ENCODE assay signal across 8 cellular contexts in genomic region chr3:50089603-50089945, GRCh38. TPM values are rescaled to one million over a fixed set of nuclear protein-coding genes. Genes with fewer than 3 reads are reported as not detected.
A peak's percentile ranks its signal among the peaks of the same experiment; 100 is the strongest.
DNase-seq lines count a peak whose midpoint lies in the region; ATAC-seq and TF ChIP-seq lines count a peak whose summit lies in the region.

No MANE protein-coding gene starts in this region.

- peaks cover 42% of the 10 kb centered on the region for H3K36me3 Mint-ChIP-seq in endodermal cell (ENCODE audit: low read depth)
- H3K36me3 Mint-ChIP-seq in naive thymus-derived CD4-positive, alpha-beta T cell: peaks cover 7 to 26% (median 23%) of the 10 kb centered on the region in 5 donors

- peaks cover 3% of the 10 kb centered on the region for H3K27me3 Mint-ChIP-seq in endodermal cell (ENCODE audit: insufficient read depth)
- H3K27me3 Mint-ChIP-seq in naive thymus-derived CD4-positive, alpha-beta T cell: no peaks in the 10 kb centered on the region

- no peaks in the 10 kb centered on the region for H3K9me2 ChIP-seq in PC-3 (replicated peaks; ENCODE audit: low read length)

- CTCF ChIA-PET in PC-3 (lab: Charles Lee): no interaction called here
- CTCF ChIA-PET in naive thymus-derived CD4-positive, alpha-beta T cell (lab: Charles Lee): interaction anchor here (0.7 kb wide), 1 partner anchor 9 kb away, joined by 3 read pairs; no protein-coding TSS in a partner anchor

- peak overlapping the region; percentile 99 for H3K4me3 Mint-ChIP-seq in endodermal cell
- peak overlapping the region; percentile 94 to 98 (median 96) for H3K4me3 Mint-ChIP-seq in naive thymus-derived CD4-positive, alpha-beta T cell

- peak; percentile 18 for ATAC-seq in PC-3
- ATAC-seq in naive thymus-derived CD4-positive, alpha-beta T cell: no peak
- no peak for ATAC-seq in HG02763 (IDR thresholded peaks at IDR 0.05; ENCODE audit: unreplicated experiment)

- H3K4me3 ChIP-seq in PC-3 (ENCODE audit: low read length) (peak overlapping the region; percentile 97), endodermal cell (ENCODE audit: low read length) (peak overlapping the region; percentile 96)
- H3K4me3 ChIP-seq in naive thymus-derived CD4-positive, alpha-beta T cell (ENCODE audit: low read length): peak overlapping the region; percentile 88

- peak overlapping the region; percentile 99 for H3K27ac Mint-ChIP-seq in endodermal cell
- H3K27ac Mint-ChIP-seq in naive thymus-derived CD4-positive, alpha-beta T cell: peak overlapping the region; percentile 94 to 99 (median 97)

- H3K9me3 Mint-ChIP-seq in endodermal cell: peaks cover 22% of the 10 kb centered on the region
- no peaks in the 10 kb centered on the region for H3K9me3 Mint-ChIP-seq in naive thymus-derived CD4-positive, alpha-beta T cell

- no peaks in the 10 kb centered on the region for H3K27me3 ChIP-seq in PC-3 (ENCODE audit: low read length)
- H3K27me3 ChIP-seq in endodermal cell (ENCODE audit: control insufficient read depth, insufficient read depth, low read length, poor library complexity, severe bottlenecking): no peaks in the 10 kb centered on the region
- H3K27me3 ChIP-seq in naive thymus-derived CD4-positive, alpha-beta T cell (ENCODE audit: control insufficient read depth in 2 of 2, insufficient read depth in 2 of 2, low read length in 2 of 2): no peaks in the 10 kb centered on the region

- H3K79me2 ChIP-seq in PC-3 (ENCODE audit: low read length): peaks cover 47% of the 10 kb centered on the region

- H3K4me1 Mint-ChIP-seq in endodermal cell: peaks cover 9% of the 10 kb centered on the region
- peaks cover 24 to 39% (median 32%) of the 10 kb centered on the region in 7 donors for H3K4me1 Mint-ChIP-seq in naive thymus-derived CD4-positive, alpha-beta T cell

- peak overlapping the region; percentile 92 for H3K4me2 ChIP-seq in PC-3 (ENCODE audit: low read length)

- peaks cover 17% of the 10 kb centered on the region for H3K4me1 ChIP-seq in PC-3 (ENCODE audit: insufficient read depth, low read length)
- peaks cover 2% of the 10 kb centered on the region for H3K4me1 ChIP-seq in endodermal cell (ENCODE audit: control insufficient read depth, insufficient read depth, low read length)
- H3K4me1 ChIP-seq in naive thymus-derived CD4-positive, alpha-beta T cell (ENCODE audit: control insufficient read depth in 2 of 2, insufficient read depth in 2 of 2, low read length in 2 of 2): peaks cover 16 to 23% of the 10 kb centered on the region in 2 donors

- H3K9ac ChIP-seq in PC-3 (ENCODE audit: low read length): peak overlapping the region; percentile 100
- peak overlapping the region; percentile 99 for H3K9ac ChIP-seq in endodermal cell (ENCODE audit: extremely low read depth, low read length, poor library complexity, severe bottlenecking)

- H3F3A ChIP-seq in PC-3 (ENCODE audit: low read length, unreplicated experiment): no peaks in the 10 kb centered on the region

- DNase-seq in NCI-H146 (lab: John Stamatoyannopoulos, UW): peak; percentile 3
- DNase-seq in NCI-H146 treated with DMSO at 0.1 percent for 48 hours (lab: John Stamatoyannopoulos, UW; ENCODE audit: unreplicated experiment): no peak
- DNase-seq in PC-3: no peak
- DNase-seq in endodermal cell: no peak
- DNase-seq in naive thymus-derived CD4-positive, alpha-beta T cell: no peak
- no peak for DNase-seq in SW 1271 (lab: John Stamatoyannopoulos, UW)
- no peak for DNase-seq in NCI-H187 treated with DMSO at 0.1 percent for 48 hours (lab: John Stamatoyannopoulos, UW)

- 3 to 4% methylated on average over 12 to 16 of the region's 16 CpGs for WGBS in endodermal cell (ENCODE audit: insufficient coverage in 1 of 2, insufficient read length in 1 of 2), 2 experiments

- H2AFZ ChIP-seq in PC-3 (ENCODE audit: low read length): peak overlapping the region; percentile 98

- TF ChIP-seq CTCF in PC-3 (conservative IDR thresholded peaks at IDR 0.05; ENCODE audit: low read depth, low read length) (no peak), endodermal cell (conservative IDR thresholded peaks at IDR 0.05) (no peak)

- POLR2A ChIA-PET in PC-3 (lab: Charles Lee; ENCODE audit: unreplicated experiment): no interaction called here
- POLR2A ChIA-PET in naive thymus-derived CD4-positive, alpha-beta T cell (lab: Charles Lee): interaction anchor here (0.7 to 2.0 kb wide), 4 partner anchors 11 to 749 kb away, joined by 4 to 17 read pairs (median 6); no protein-coding TSS in a partner anchor

- H3K36me3 ChIP-seq in PC-3 (ENCODE audit: low read depth, low read length) (peaks cover 37% of the 10 kb centered on the region), endodermal cell (ENCODE audit: control insufficient read depth, insufficient read depth, low read length) (peaks cover 42% of the 10 kb centered on the region)
- peaks cover 18 to 50% (median 34%) of the 10 kb centered on the region in 3 experiments for H3K36me3 ChIP-seq in naive thymus-derived CD4-positive, alpha-beta T cell (ENCODE audit: control insufficient read depth in 2 of 3, insufficient read depth in 3 of 3, low read length in 3 of 3)

- H4K20me1 ChIP-seq in PC-3 (ENCODE audit: low read length): peaks cover 17% of the 10 kb centered on the region

- H3K9me3 ChIP-seq in PC-3 (ENCODE audit: low read length): no peaks in the 10 kb centered on the region
- peaks cover 5% of the 10 kb centered on the region for H3K9me3 ChIP-seq in endodermal cell (ENCODE audit: control insufficient read depth, low read length)
- H3K9me3 ChIP-seq in naive thymus-derived CD4-positive, alpha-beta T cell (ENCODE audit: control insufficient read depth in 2 of 3, low read length in 3 of 3): no peaks in the 10 kb centered on the region

- intact Hi-C loops in PC-3 (cut with micrococcal nuclease): no loop called here
- intact Hi-C loops in naive thymus-derived CD4-positive, alpha-beta T cell (cut with micrococcal nuclease): loop anchor here (2.0 to 10.0 kb wide), 9 partner anchors 149 to 675 kb away; partner anchors contain the start of genes RBM6 (in 2 of the 2), TRAIP (in 2 of the 2), C3orf18 (in 1 of the 2) and HEMK1 (in 1 of the 2)

- H3K27ac ChIP-seq in PC-3 (ENCODE audit: low read length) (peak overlapping the region; percentile 85), endodermal cell (ENCODE audit: low read depth, low read length) (no peak overlapping the region)
- H3K27ac ChIP-seq in naive thymus-derived CD4-positive, alpha-beta T cell (ENCODE audit: low read depth, low read length): peak overlapping the region; percentile 98

- no TSS peak for BruUV-seq in PC-3 (replicated peaks; lab: Mats Ljungman, UMichigan)

RNA-seq across cellular contexts. Expression of gene RBM5, which starts 0.9 kb away (rescaled TPM):
- total RNA-seq in PC-3 (2014; rRNA removed): 105 and 128 TPM in 2 replicates
- total RNA-seq in endodermal cell: 100 to 1,000 TPM; 153 to 166 TPM
- 243 TPM for polyA plus RNA-seq in endodermal cell (2013, experiment 1 of 2)
- polyA plus RNA-seq in endodermal cell (2013, experiment 2 of 2): 213 TPM
- 100 to 1,000 TPM; 223 to 420 (median 342) TPM for total RNA-seq in naive thymus-derived CD4-positive, alpha-beta T cell
- 10 to 100 TPM; 45.6 to 63.1 TPM for polyA plus RNA-seq in naive thymus-derived CD4-positive, alpha-beta T cell
